ENCODE assay signal across 18 cellular contexts in genomic region chr2:188892632-188893031, GRCh38.
A peak's percentile ranks its signal among the peaks of the same experiment; 100 is the strongest.
DNase-seq lines count a peak whose midpoint lies in the region; ATAC-seq, FAIRE-seq and TF ChIP-seq lines count a peak whose summit lies in the region.
"Had no signal": no experiment of that assay in that cellular context is flagged by ENCODE, and none has a peak within 500 bp of the region (broad histone marks: within the 10 kb centered on the region; RNA-seq: fewer than 3 reads in every experiment).

No MANE protein-coding gene starts in this region.

- no peak for TF ChIP-seq EP300 in SK-N-SH (IDR thresholded peaks at IDR 0.05; ENCODE audit: borderline replicate concordance in 1 of 2, low read depth in 1 of 2, low read length in 1 of 2)

- CTCF ChIA-PET in SK-N-SH (lab: Yijun Ruan, JAX), result interaction anchor here (1.3 kb wide), 1 partner anchor 9 kb away, joined by 3 read pairs; no protein-coding TSS in a partner anchor

- no peak overlapping the region for H3K9ac ChIP-seq in SK-N-SH

- H3K4me2 ChIP-seq in SK-N-SH, result no peak overlapping the region

- peak overlapping the region; percentile 6 to 16; a peak in 2 of 4 replicates for H3K27ac ChIP-seq in SK-N-SH (ENCODE audit: low read depth in 2 of 2, low read length in 1 of 2)
- H3K27ac ChIP-seq in thoracic aorta, result no peak overlapping the region
- H3K27ac ChIP-seq in small intestine (ENCODE audit: low read depth in 1 of 2, low read length in 1 of 2), result no peak overlapping the region
- H3K27ac ChIP-seq: HL-60 had no signal

- H3K9me3 ChIP-seq in SK-N-SH, result no peaks in the 10 kb centered on the region
- H3K9me3 ChIP-seq in thoracic aorta, result peaks cover 7% of the 10 kb centered on the region
- H3K9me3 ChIP-seq in T-helper 17 cell (ENCODE audit: control insufficient read depth, low read length, poor library complexity, severe bottlenecking), result no peaks in the 10 kb centered on the region
- H3K9me3 ChIP-seq in small intestine (ENCODE audit: control insufficient read depth, low read depth), result no peaks in the 10 kb centered on the region

- no peaks in the 10 kb centered on the region for H3K36me3 Mint-ChIP-seq in T-helper 17 cell (ENCODE audit: low read depth)
- H3K36me3 Mint-ChIP-seq: CD8-positive, alpha-beta T cell had no signal

- H3K4me1 Mint-ChIP-seq in T-helper 17 cell, result no peaks in the 10 kb centered on the region
- H3K4me1 Mint-ChIP-seq: B cell had no signal

- WGBS in SK-N-SH (ENCODE audit: low lambda C conversion rate), result 59% methylated on average over 1 of the region's 1 CpG
- 52 to 54% (median 53%) methylated on average over 1 of the region's 1 CpG for WGBS in small intestine, 3 donors

- H3K4me3 Mint-ChIP-seq in T-helper 17 cell, result no peak overlapping the region
- H3K4me3 Mint-ChIP-seq: B cell; CD8-positive, alpha-beta T cell had no signal

- H3K4me3 ChIP-seq in SK-N-SH (ENCODE audit: low read depth in 2 of 2, low read length in 1 of 2), result no peak overlapping the region
- H3K4me3 ChIP-seq in thoracic aorta, result peak overlapping the region; percentile 24
- H3K4me3 ChIP-seq in small intestine (ENCODE audit: low read depth in 1 of 2, low read length in 2 of 2), result no peak overlapping the region
- H3K4me3 ChIP-seq: K562 had no signal

- peak overlapping the region; percentile 77 for H2AFZ ChIP-seq in SK-N-SH (ENCODE audit: low read depth)

- H3K79me2 ChIP-seq in SK-N-SH (ENCODE audit: insufficient read depth), result no peaks in the 10 kb centered on the region

- no peaks in the 10 kb centered on the region for H3F3A ChIP-seq in SK-N-SH (replicated peaks; ENCODE audit: insufficient read depth)

- no peaks in the 10 kb centered on the region for H4K20me1 ChIP-seq in SK-N-SH (ENCODE audit: insufficient read depth)

- DNase-seq in SK-N-SH (no peak), left kidney (ENCODE audit: low read depth, low spot score) (peak; percentile 34), thoracic aorta (ENCODE audit: low spot score) (no peak), T-helper 17 cell (no peak), NAMALWA (ENCODE audit: low spot score) (no peak), GOT3 (lab: John Stamatoyannopoulos, UW) (no peak), small intestine (no peak)
- DNase-seq: CD8-positive, alpha-beta T cell; DND-41; GF-D8; NCI-H1092 treated with DMSO at 0.1 percent for 48 hours; NCI-H1694; NCI-H345; NCI-H526 treated with DMSO at 0.1 percent for 48 hours had no signal

- H3K27me3 ChIP-seq in SK-N-SH (ENCODE audit: insufficient read depth) (no peaks in the 10 kb centered on the region), thoracic aorta (replicated peaks; ENCODE audit: insufficient read depth) (no peaks in the 10 kb centered on the region), small intestine (ENCODE audit: control insufficient read depth in 2 of 2, insufficient read depth in 2 of 2, low read length in 2 of 2) (no peaks in the 10 kb centered on the region)

- TF ChIP-seq RAD21 in SK-N-SH (IDR thresholded peaks at IDR 0.05; ENCODE audit: low read length), result no peak

- FAIRE-seq in endometrium (lab: Jason Lieb, UNC) (peak; percentile 79), small intestine (lab: Jason Lieb, UNC) (no peak)
- FAIRE-seq: K562 had no signal

- ATAC-seq in thoracic aorta (ENCODE audit: insufficient number of reproducible peaks, low FRiP score, low read depth) (no peak), T-helper 17 cell (no peak)
- ATAC-seq: CD8-positive, alpha-beta T cell; K562 had no signal

- H3K27me3 Mint-ChIP-seq in T-helper 17 cell, result no peaks in the 10 kb centered on the region
- H3K27me3 Mint-ChIP-seq: B cell had no signal

- no peak overlapping the region for H3K27ac Mint-ChIP-seq in T-helper 17 cell
- H3K27ac Mint-ChIP-seq: B cell; CD8-positive, alpha-beta T cell had no signal

- POLR2A ChIA-PET in SK-N-SH (lab: Yijun Ruan, JAX), result no interaction called here

- H3K4me1 ChIP-seq in SK-N-SH (ENCODE audit: control insufficient read depth in 1 of 2, insufficient read depth in 2 of 2, low read depth in 1 of 2, low read length in 1 of 2) (no peaks in the 10 kb centered on the region), thoracic aorta (ENCODE audit: control insufficient read depth in 1 of 2, low read depth in 2 of 2) (peaks cover 9 to 26% of the 10 kb centered on the region in 2 donors), small intestine (ENCODE audit: control insufficient read depth in 2 of 2, insufficient read depth in 1 of 2, low read depth in 1 of 2, low read length in 1 of 2) (no peaks in the 10 kb centered on the region)

- TF ChIP-seq CTCF in SK-N-SH (IDR thresholded peaks at IDR 0.05) (no peak), thoracic aorta (IDR thresholded peaks at IDR 0.05) (no peak)

- 0 out of 2 replicates have a peak, but pooled peaks cover 3% of the 10 kb centered on the region for H3K9me2 ChIP-seq in SK-N-SH

- H3K36me3 ChIP-seq in SK-N-SH (replicated peaks in 1 of 2; ENCODE audit: control insufficient read depth in 1 of 2, insufficient read depth in 2 of 2, low read length in 1 of 2) (no peaks in the 10 kb centered on the region), thoracic aorta (no peaks in the 10 kb centered on the region), small intestine (ENCODE audit: control insufficient read depth in 2 of 2, insufficient read depth in 2 of 2, low read length in 2 of 2) (no peaks in the 10 kb centered on the region)

TF ChIP-seq in SK-N-SH, 30 proteins besides CTCF, POLR2A, EP300 and RAD21:
- no peak for TF ChIP-seq SMC3 (IDR thresholded peaks at IDR 0.05; ENCODE audit: low read depth, low read length)
- TF ChIP-seq CHD2 (IDR thresholded peaks at IDR 0.05; ENCODE audit: low read length, partially characterized antibody), result no peak
- TF ChIP-seq EZH2phosphoT487 (IDR thresholded peaks at IDR 0.05; ENCODE audit: borderline replicate concordance, low read depth), result no peak
- TF ChIP-seq JUND (IDR thresholded peaks at IDR 0.05), result no peak
- no peak for TF ChIP-seq RCOR1 (IDR thresholded peaks at IDR 0.05; ENCODE audit: low read length)
- no peak for TF ChIP-seq IRF3 (IDR thresholded peaks at IDR 0.05; ENCODE audit: low read depth, low read length)
- peak; percentile 38; the same call in 1 of the 2 replicates for TF ChIP-seq TCF12 (IDR thresholded peaks at IDR 0.05)

Comparison
In these comparisons a context has a peak if more than half of its experiments do, and no peak if none do; other contexts are left out.
1. H3K27ac ChIP-seq: peak in SK-N-SH (2 of 2); none in thoracic aorta (0 of 2) and small intestine (0 of 2).